ENCODE assay signal across 1 cellular context in genomic region chr16:56451753-56452689, GRCh38.
TF ChIP-seq lines count a peak whose summit lies in the region.

No MANE protein-coding gene starts in this region.

TF ChIP-seq in GM12878, 131 proteins besides CTCF, POLR2A, EP300 and RAD21:
- no peak for TF ChIP-seq LARP7 (IDR thresholded peaks at IDR 0.05)
